Comparison of ENCODE assay signal across 8 cellular contexts in genomic region chr7:77537136-77537594, GRCh38. TPM values are rescaled to one million over a fixed set of nuclear protein-coding genes. Genes with fewer than 3 reads are reported as not detected.
DNase-seq lines count a peak whose midpoint lies in the region; ATAC-seq and TF ChIP-seq lines count a peak whose summit lies in the region.

Gene PTPN12 (plus strand): TSS chr7:77537295. CDS start chr7:77537547, 252 bp downstream.

- peaks cover 18% of the 10 kb centered on the region for H3K4me1 Mint-ChIP-seq in activated T-cell treated with anti-CD3 and anti-CD28 coated beads, Interleukin-2, amount 50 U/mL, for 4 hours (ENCODE audit: low read depth)
- H3K4me1 Mint-ChIP-seq in effector memory CD8-positive, alpha-beta T cell (ENCODE audit: low read depth in 2 of 2) = peaks cover 20 to 32% of the 10 kb centered on the region in 2 donors

- peaks cover 5% of the 10 kb centered on the region; the same call in 1 of the 2 replicates for H3K36me3 ChIP-seq in Panc1 (ENCODE audit: control insufficient read depth, insufficient read depth, low read length)
- H3K36me3 ChIP-seq in upper lobe of left lung = no peaks in the 10 kb centered on the region

- H3K4me3 Mint-ChIP-seq in activated T-cell treated with anti-CD3 and anti-CD28 coated beads, Interleukin-2, amount 50 U/mL, for 4 hours = peak within 1 kb of the TSS; percentile 96
- H3K4me3 Mint-ChIP-seq in effector memory CD8-positive, alpha-beta T cell = peak within 1 kb of the TSS; percentile 93

- no peaks in the 10 kb centered on the region for H3K9me3 Mint-ChIP-seq in activated T-cell treated with anti-CD3 and anti-CD28 coated beads, Interleukin-2, amount 50 U/mL, for 4 hours
- no peaks in the 10 kb centered on the region for H3K9me3 Mint-ChIP-seq in effector memory CD8-positive, alpha-beta T cell

- H3K27ac ChIP-seq in Panc1 (ENCODE audit: low read length) = peak within 1 kb of the TSS; percentile 99
- peak within 1 kb of the TSS; percentile 98 to 100 (median 100) for H3K27ac ChIP-seq in upper lobe of left lung

- peak within 1 kb of the TSS; percentile 82 to 85 for H3K27ac Mint-ChIP-seq in effector memory CD8-positive, alpha-beta T cell

- DNase-seq in activated T-cell treated with anti-CD3 and anti-CD28 coated beads, Interleukin-2, amount 50 U/mL, for 4 hours = no peak
- no peak for DNase-seq in activated T-cell treated with anti-CD3 and anti-CD28 coated beads, Interleukin-2, amount 50 U/mL, for 1 hour
- DNase-seq in Panc1 (ENCODE audit: low read depth, low spot score) (no peak), midbrain (lab: John Stamatoyannopoulos, UW) (peak; percentile 80), upper lobe of left lung (peak in 1 of 2 donors; percentile 94), OCI-M2 (lab: John Stamatoyannopoulos, UW; ENCODE audit: unreplicated experiment) (no peak)
- no peak for DNase-seq in effector memory CD8-positive, alpha-beta T cell

- H3K36me3 Mint-ChIP-seq in activated T-cell treated with anti-CD3 and anti-CD28 coated beads, Interleukin-2, amount 50 U/mL, for 4 hours (ENCODE audit: insufficient read depth) = no peaks in the 10 kb centered on the region
- H3K36me3 Mint-ChIP-seq in effector memory CD8-positive, alpha-beta T cell (ENCODE audit: insufficient read depth) = peaks cover 8% of the 10 kb centered on the region

- no peak for TF ChIP-seq POLR2A in upper lobe of left lung (IDR thresholded peaks at IDR 0.05)

- no peaks in the 10 kb centered on the region for H3K27me3 Mint-ChIP-seq in activated T-cell treated with anti-CD3 and anti-CD28 coated beads, Interleukin-2, amount 50 U/mL, for 4 hours (ENCODE audit: low read depth)
- no peaks in the 10 kb centered on the region for H3K27me3 Mint-ChIP-seq in effector memory CD8-positive, alpha-beta T cell

- no TSS peak for BruUV-seq in Panc1 (replicated peaks; lab: Mats Ljungman, UMichigan)

- in situ Hi-C loops in Panc1 (cut with HindIII; ENCODE audit: low pct_unique_long_range_greater_than_20kb, low sequenced_read_pairs) = no loop called here

- H3K4me1 ChIP-seq in Panc1 (ENCODE audit: control insufficient read depth, insufficient read depth, low read length) (peaks cover 23% of the 10 kb centered on the region), upper lobe of left lung (peaks cover 27 to 35% (median 30%) of the 10 kb centered on the region in 4 donors)

- no peaks in the 10 kb centered on the region for H3K27me3 ChIP-seq in Panc1 (ENCODE audit: control insufficient read depth, insufficient read depth, low read length)
- H3K27me3 ChIP-seq in upper lobe of left lung = no peaks in the 10 kb centered on the region

- intact Hi-C loops in Panc1 (cut with micrococcal nuclease; ENCODE audit: unreplicated experiment) = no loop called here

- no peak for TF ChIP-seq EP300 in upper lobe of left lung (IDR thresholded peaks at IDR 0.05)

- POLR2A ChIA-PET in Panc1 (lab: Charles Lee) = no interaction called here

- CTCF ChIA-PET in Panc1 (lab: Charles Lee) = no interaction called here

- peak; percentile 61 to 65 for ATAC-seq in activated T-cell treated with anti-CD3 and anti-CD28 coated beads, Interleukin-2, amount 50 U/mL, for 4 hours
- ATAC-seq in HG03066 (IDR thresholded peaks at IDR 0.05; ENCODE audit: low read depth, unreplicated experiment) (peak; percentile 30), Panc1 (peak; percentile 67), upper lobe of left lung (ENCODE audit: low FRiP score in 2 of 2) (peak; percentile 73 to 78)
- ATAC-seq in effector memory CD8-positive, alpha-beta T cell (replicated peaks) = peak; percentile 63

- WGBS in upper lobe of left lung, 2 donors = 0% methylated on average over 4 of the region's 47 CpGs; no CpG with 5 or more reads in 1 of the 2 donors

- H3K9me3 ChIP-seq in Panc1 (ENCODE audit: control insufficient read depth, insufficient read depth, low read depth, low read length) (no peaks in the 10 kb centered on the region), upper lobe of left lung (no peaks in the 10 kb centered on the region)

- H3K4me3 ChIP-seq in Panc1 (ENCODE audit: low read depth in 2 of 2, low read length in 2 of 2) (peak within 1 kb of the TSS; percentile 98 to 100), upper lobe of left lung (peak within 1 kb of the TSS; percentile 81 to 95 (median 92))

- TF ChIP-seq CTCF in Panc1 (IDR thresholded peaks at IDR 0.05) (no peak), upper lobe of left lung (IDR thresholded peaks at IDR 0.05) (no peak)

RNA-seq across cellular contexts. Expression of gene PTPN12, which starts in this region (rescaled TPM):
- total RNA-seq in activated T-cell treated with anti-CD3 and anti-CD28 coated beads, Interleukin-2, amount 50 U/mL, for 4 hours = 1 to 10 TPM; 5.9 to 10.0 (median 7.2) TPM
- total RNA-seq in Panc1 (2021; ENCODE audit: unreplicated experiment) (82.1 TPM), upper lobe of left lung (100 to 1,000 TPM; 104 to 211 (median 136) TPM)
- 42.8 TPM for polyA plus RNA-seq in Panc1 (2012; ENCODE audit: insufficient read length)
